24 cellular contexts compared by ENCODE assay signal in the genomic region with DNA sequence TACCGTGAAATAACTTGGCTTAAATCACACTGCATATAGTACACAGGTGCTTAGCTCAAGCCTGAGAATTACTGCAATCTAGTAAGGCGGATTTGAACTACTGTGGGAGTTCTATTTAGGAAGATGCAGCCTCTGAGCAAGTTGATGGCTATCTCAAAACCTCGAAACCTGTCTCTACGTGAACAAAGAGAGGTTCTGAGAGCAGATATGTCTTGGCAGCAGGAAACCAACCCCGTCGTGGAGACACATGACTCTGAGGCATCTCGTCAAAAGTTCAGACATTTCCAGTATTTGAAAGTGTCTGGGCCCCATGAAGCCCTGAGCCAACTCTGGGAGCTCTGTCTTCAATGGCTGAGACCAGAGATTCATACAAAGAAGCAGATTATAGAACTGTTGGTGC. TPM values are rescaled to one million over a fixed set of nuclear protein-coding genes. Genes with fewer than 3 reads are reported as not detected.
A peak's percentile ranks its signal among the peaks of the same experiment; 100 is the strongest.
DNase-seq lines count a peak whose midpoint lies in the region; ATAC-seq, FAIRE-seq and TF ChIP-seq lines count a peak whose summit lies in the region.
"Had no signal": no experiment of that assay in that cellular context is flagged by ENCODE, and none has a peak within 500 bp of the region (broad histone marks: within the 10 kb centered on the region; RNA-seq: fewer than 3 reads in every experiment).

No MANE protein-coding gene starts in this region.

- peak overlapping the region; percentile 8 for H3K4me3 Mint-ChIP-seq in activated naive CD8-positive, alpha-beta T cell treated with anti-CD3 and anti-CD28 coated beads, Interleukin-2, amount 10 ng/mL, durations not matched to agents 7 days and 5 days
- no peak overlapping the region for H3K4me3 Mint-ChIP-seq in activated naive CD8-positive, alpha-beta T cell treated with anti-CD3 and anti-CD28 coated beads for 36 hours
- H3K4me3 Mint-ChIP-seq in activated CD8-positive, alpha-beta T cell treated with anti-CD3 and anti-CD28 coated beads for 36 hours, result no peak overlapping the region
- peak overlapping the region in 3 of 10 donors; percentile 28 to 65 (median 52) for H3K4me3 Mint-ChIP-seq in naive thymus-derived CD4-positive, alpha-beta T cell
- H3K4me3 Mint-ChIP-seq: CD4-positive, CD25-positive, alpha-beta regulatory T cell had no signal

- H3K36me3 ChIP-seq in KOPT-K1 (ENCODE audit: insufficient read depth, low read length), result peaks cover 29% of the 10 kb centered on the region
- H3K36me3 ChIP-seq in naive thymus-derived CD4-positive, alpha-beta T cell (ENCODE audit: control insufficient read depth in 2 of 3, insufficient read depth in 3 of 3, low read length in 3 of 3), result no peaks in the 10 kb centered on the region
- H3K36me3 ChIP-seq: Peyer's patch had no signal

- H3K27me3 ChIP-seq in naive thymus-derived CD4-positive, alpha-beta T cell (ENCODE audit: control insufficient read depth in 2 of 2, insufficient read depth in 2 of 2, low read length in 2 of 2), result peaks cover 0 to 3% of the 10 kb centered on the region in 2 donors
- H3K27me3 ChIP-seq: Peyer's patch had no signal

- peak; percentile 47 for ATAC-seq in activated naive CD8-positive, alpha-beta T cell treated with anti-CD3 and anti-CD28 coated beads, Interleukin-2, amount 10 ng/mL, durations not matched to agents 7 days and 5 days (ENCODE audit: low read depth)
- peak; percentile 10 for ATAC-seq in activated CD8-positive, alpha-beta T cell treated with anti-CD3 and anti-CD28 coated beads for 36 hours
- peak; percentile 63 for ATAC-seq in naive thymus-derived CD4-positive, alpha-beta T cell
- ATAC-seq in GM19452 (IDR thresholded peaks at IDR 0.05; ENCODE audit: unreplicated experiment) (no peak), GM18861 (IDR thresholded peaks at IDR 0.05; ENCODE audit: unreplicated experiment) (no peak)
- ATAC-seq: K562, SK-N-SH treated with all-trans-retinoic acid at 6 μM for 48 hours had no signal

- no peak overlapping the region for H3K4me3 ChIP-seq in naive thymus-derived CD4-positive, alpha-beta T cell (ENCODE audit: low read length)
- H3K4me3 ChIP-seq: K562, Peyer's patch had no signal

- H3K27ac Mint-ChIP-seq in activated naive CD8-positive, alpha-beta T cell treated with anti-CD3 and anti-CD28 coated beads, Interleukin-2, amount 10 ng/mL, durations not matched to agents 7 days and 5 days, result peak overlapping the region; percentile 44
- no peak overlapping the region for H3K27ac Mint-ChIP-seq in activated naive CD8-positive, alpha-beta T cell treated with anti-CD3 and anti-CD28 coated beads for 36 hours
- H3K27ac Mint-ChIP-seq in activated CD8-positive, alpha-beta T cell treated with anti-CD3 and anti-CD28 coated beads for 36 hours, result no peak overlapping the region
- H3K27ac Mint-ChIP-seq in naive thymus-derived CD4-positive, alpha-beta T cell, result peak overlapping the region in 3 of 9 donors; percentile 42 to 79 (median 76)

- no peak for DNase-seq in activated naive CD8-positive, alpha-beta T cell treated with anti-CD3 and anti-CD28 coated beads, Interleukin-2, amount 10 ng/mL, durations not matched to agents 7 days and 5 days
- DNase-seq in activated naive CD8-positive, alpha-beta T cell treated with anti-CD3 and anti-CD28 coated beads for 36 hours, result no peak
- DNase-seq in activated CD8-positive, alpha-beta T cell treated with anti-CD3 and anti-CD28 coated beads for 36 hours, result peak; percentile 19
- peak in 3 of 9 donors; percentile 7 to 46 (median 14) for DNase-seq in naive thymus-derived CD4-positive, alpha-beta T cell
- DNase-seq in frontal cortex (ENCODE audit: low spot score in 2 of 2), result no peak
- DNase-seq: CD4-positive, CD25-positive, alpha-beta regulatory T cell; COR-L47; DMS79; NCI-H1105; NCI-H2029 treated with DMSO at 0.1 percent for 48 hours; NCI-H2171; NCI-H345; NCI-H524; NCI-H774; Peyer's patch had no signal

- CTCF ChIA-PET in activated CD8-positive, alpha-beta T cell treated with anti-CD3 and anti-CD28 coated beads for 36 hours (lab: Charles Lee), result interaction anchor here (0.7 to 1.3 kb wide), 2 partner anchors 13 to 120 kb away, joined by 3 read pairs; no protein-coding TSS in a partner anchor
- CTCF ChIA-PET in naive thymus-derived CD4-positive, alpha-beta T cell (lab: Charles Lee), result no interaction called here

- no peaks in the 10 kb centered on the region for H3K9me3 Mint-ChIP-seq in activated naive CD8-positive, alpha-beta T cell treated with anti-CD3 and anti-CD28 coated beads, Interleukin-2, amount 10 ng/mL, durations not matched to agents 7 days and 5 days
- H3K9me3 Mint-ChIP-seq in activated naive CD8-positive, alpha-beta T cell treated with anti-CD3 and anti-CD28 coated beads for 36 hours, result no peaks in the 10 kb centered on the region
- no peaks in the 10 kb centered on the region for H3K9me3 Mint-ChIP-seq in activated CD8-positive, alpha-beta T cell treated with anti-CD3 and anti-CD28 coated beads for 36 hours
- H3K9me3 Mint-ChIP-seq in naive thymus-derived CD4-positive, alpha-beta T cell, result peaks cover 0 to 5% (median 0%) of the 10 kb centered on the region in 11 donors

- no peak for TF ChIP-seq CTCF in activated CD8-positive, alpha-beta T cell treated with anti-CD3 and anti-CD28 coated beads for 36 hours (IDR thresholded peaks at IDR 0.05)

- no peaks in the 10 kb centered on the region for H3K36me3 Mint-ChIP-seq in activated naive CD8-positive, alpha-beta T cell treated with anti-CD3 and anti-CD28 coated beads, Interleukin-2, amount 10 ng/mL, durations not matched to agents 7 days and 5 days
- H3K36me3 Mint-ChIP-seq in activated naive CD8-positive, alpha-beta T cell treated with anti-CD3 and anti-CD28 coated beads for 36 hours, result peaks cover 2% of the 10 kb centered on the region
- H3K36me3 Mint-ChIP-seq in activated CD8-positive, alpha-beta T cell treated with anti-CD3 and anti-CD28 coated beads for 36 hours (ENCODE audit: low read depth), result peaks cover 3% of the 10 kb centered on the region
- peaks cover 0 to 15% (median 0%) of the 10 kb centered on the region in 5 donors for H3K36me3 Mint-ChIP-seq in naive thymus-derived CD4-positive, alpha-beta T cell
- H3K36me3 Mint-ChIP-seq: CD4-positive, CD25-positive, alpha-beta regulatory T cell had no signal

- H3K27ac ChIP-seq in KOPT-K1 (ENCODE audit: low read depth, low read length, poor library complexity, severe bottlenecking), result peak overlapping the region; percentile 60
- no peak overlapping the region for H3K27ac ChIP-seq in naive thymus-derived CD4-positive, alpha-beta T cell (ENCODE audit: low read depth, low read length)
- H3K27ac ChIP-seq: Peyer's patch had no signal

- H3K9me3 ChIP-seq in KOPT-K1 (ENCODE audit: insufficient read depth, low read length, poor library complexity, severe bottlenecking), result no peaks in the 10 kb centered on the region
- no peaks in the 10 kb centered on the region for H3K9me3 ChIP-seq in naive thymus-derived CD4-positive, alpha-beta T cell (ENCODE audit: control insufficient read depth in 2 of 3, low read length in 3 of 3)
- H3K9me3 ChIP-seq: Peyer's patch had no signal

- intact Hi-C loops in activated CD8-positive, alpha-beta T cell treated with anti-CD3 and anti-CD28 coated beads for 36 hours (cut with micrococcal nuclease), result no loop called here
- intact Hi-C loops in naive thymus-derived CD4-positive, alpha-beta T cell (cut with micrococcal nuclease), result no loop called here

- H3K4me1 ChIP-seq in naive thymus-derived CD4-positive, alpha-beta T cell (ENCODE audit: control insufficient read depth in 2 of 2, insufficient read depth in 2 of 2, low read length in 2 of 2), result peaks cover 0 to 3% of the 10 kb centered on the region in 2 donors

- peaks cover 8% of the 10 kb centered on the region for H3K27me3 Mint-ChIP-seq in activated naive CD8-positive, alpha-beta T cell treated with anti-CD3 and anti-CD28 coated beads, Interleukin-2, amount 10 ng/mL, durations not matched to agents 7 days and 5 days
- peaks cover 50% of the 10 kb centered on the region for H3K27me3 Mint-ChIP-seq in activated naive CD8-positive, alpha-beta T cell treated with anti-CD3 and anti-CD28 coated beads for 36 hours
- peaks cover 23% of the 10 kb centered on the region for H3K27me3 Mint-ChIP-seq in activated CD8-positive, alpha-beta T cell treated with anti-CD3 and anti-CD28 coated beads for 36 hours
- peaks cover 12 to 79% (median 64%) of the 10 kb centered on the region in 5 donors for H3K27me3 Mint-ChIP-seq in naive thymus-derived CD4-positive, alpha-beta T cell

- H3K4me1 Mint-ChIP-seq in activated naive CD8-positive, alpha-beta T cell treated with anti-CD3 and anti-CD28 coated beads, Interleukin-2, amount 10 ng/mL, durations not matched to agents 7 days and 5 days, result peaks cover 12% of the 10 kb centered on the region
- peaks cover 6% of the 10 kb centered on the region for H3K4me1 Mint-ChIP-seq in activated naive CD8-positive, alpha-beta T cell treated with anti-CD3 and anti-CD28 coated beads for 36 hours
- peaks cover 7% of the 10 kb centered on the region for H3K4me1 Mint-ChIP-seq in activated CD8-positive, alpha-beta T cell treated with anti-CD3 and anti-CD28 coated beads for 36 hours (ENCODE audit: low read depth)
- peaks cover 5 to 30% (median 8%) of the 10 kb centered on the region in 7 donors for H3K4me1 Mint-ChIP-seq in naive thymus-derived CD4-positive, alpha-beta T cell

- no peak for FAIRE-seq in frontal cortex (lab: Jason Lieb, UNC)
- FAIRE-seq: GM12891, K562 had no signal

- POLR2A ChIA-PET in activated naive CD8-positive, alpha-beta T cell treated with anti-CD3 and anti-CD28 coated beads, Interleukin-2, amount 10 ng/mL, durations not matched to agents 7 days and 5 days (lab: Charles Lee), result no interaction called here
- POLR2A ChIA-PET in activated CD8-positive, alpha-beta T cell treated with anti-CD3 and anti-CD28 coated beads for 36 hours (lab: Charles Lee), result no interaction called here
- POLR2A ChIA-PET in naive thymus-derived CD4-positive, alpha-beta T cell (lab: Charles Lee), result no interaction called here

RNA-seq across cellular contexts. Expression of gene ZNF215, which starts 5.9 kb away (rescaled TPM):
- total RNA-seq in activated naive CD8-positive, alpha-beta T cell treated with anti-CD3 and anti-CD28 coated beads, Interleukin-2, amount 10 ng/mL, durations not matched to agents 7 days and 5 days, result 1 to 10 TPM in 1 of 2 experiments, under 1 TPM in 1; 0.91 to 1.1 TPM
- total RNA-seq in activated naive CD8-positive, alpha-beta T cell treated with anti-CD3 and anti-CD28 coated beads for 36 hours, result 1 to 10 TPM; 2.4 to 2.5 TPM
- total RNA-seq in activated CD8-positive, alpha-beta T cell treated with anti-CD3 and anti-CD28 coated beads for 36 hours, result 1 to 10 TPM; 2.2 to 2.5 TPM
- total RNA-seq in naive thymus-derived CD4-positive, alpha-beta T cell, result 1 to 10 TPM in 1 of 5 experiments, under 1 TPM in 3, not detected in 1; 0.35 to 2.4 (median 0.55) TPM
- polyA plus RNA-seq in naive thymus-derived CD4-positive, alpha-beta T cell, result under 1 TPM in 1 of 2 donors, not detected in 1; 0.43 TPM
- 5.3 TPM for total RNA-seq in frontal cortex

RNA-seq across cellular contexts. Expression of gene OR2D3, which starts 11.3 kb away (rescaled TPM):
- total RNA-seq in activated naive CD8-positive, alpha-beta T cell treated with anti-CD3 and anti-CD28 coated beads, Interleukin-2, amount 10 ng/mL, durations not matched to agents 7 days and 5 days, result not detected
- total RNA-seq in activated naive CD8-positive, alpha-beta T cell treated with anti-CD3 and anti-CD28 coated beads for 36 hours, result not detected
- not detected for total RNA-seq in activated CD8-positive, alpha-beta T cell treated with anti-CD3 and anti-CD28 coated beads for 36 hours
- not detected for total RNA-seq in naive thymus-derived CD4-positive, alpha-beta T cell
- not detected for polyA plus RNA-seq in naive thymus-derived CD4-positive, alpha-beta T cell
- total RNA-seq in frontal cortex, result not detected
- total RNA-seq: A673; CD4-positive, CD25-positive, alpha-beta regulatory T cell; H4; K562; Peyer's patch had no signal
- polyA plus RNA-seq: BJ; CD4-positive, CD25-positive, alpha-beta regulatory T cell had no signal

RNA-seq across cellular contexts. Expression of gene OR2D2, which starts 39.9 kb away (rescaled TPM):
- total RNA-seq in activated naive CD8-positive, alpha-beta T cell treated with anti-CD3 and anti-CD28 coated beads, Interleukin-2, amount 10 ng/mL, durations not matched to agents 7 days and 5 days, result not detected
- total RNA-seq in activated naive CD8-positive, alpha-beta T cell treated with anti-CD3 and anti-CD28 coated beads for 36 hours, result not detected
- total RNA-seq in activated CD8-positive, alpha-beta T cell treated with anti-CD3 and anti-CD28 coated beads for 36 hours, result not detected
- total RNA-seq in naive thymus-derived CD4-positive, alpha-beta T cell, result under 1 TPM in 1 of 5 experiments, not detected in 4; 0.27 TPM
- polyA plus RNA-seq in naive thymus-derived CD4-positive, alpha-beta T cell, result not detected
- total RNA-seq in frontal cortex, result 0.41 TPM
- total RNA-seq: A673; CD4-positive, CD25-positive, alpha-beta regulatory T cell; H4 had no signal
- polyA plus RNA-seq: CD4-positive, CD25-positive, alpha-beta regulatory T cell had no signal

RNA-seq across cellular contexts. Expression of gene OR10A4, which starts 55.7 kb away (rescaled TPM):
- not detected for total RNA-seq in activated naive CD8-positive, alpha-beta T cell treated with anti-CD3 and anti-CD28 coated beads, Interleukin-2, amount 10 ng/mL, durations not matched to agents 7 days and 5 days
- total RNA-seq in activated naive CD8-positive, alpha-beta T cell treated with anti-CD3 and anti-CD28 coated beads for 36 hours, result not detected
- total RNA-seq in activated CD8-positive, alpha-beta T cell treated with anti-CD3 and anti-CD28 coated beads for 36 hours, result not detected
- total RNA-seq in naive thymus-derived CD4-positive, alpha-beta T cell, result not detected
- not detected for polyA plus RNA-seq in naive thymus-derived CD4-positive, alpha-beta T cell
- total RNA-seq in frontal cortex, result not detected
- total RNA-seq: A673; CD4-positive, CD25-positive, alpha-beta regulatory T cell; H4; K562; Peyer's patch had no signal
- polyA plus RNA-seq: BJ; CD4-positive, CD25-positive, alpha-beta regulatory T cell; K562 had no signal

Comparison
In these comparisons a context has a peak if more than half of its experiments do, and no peak if none do; other contexts are left out.
1. ATAC-seq: peak in activated naive CD8-positive, alpha-beta T cell treated with anti-CD3 and anti-CD28 coated beads, Interleukin-2, amount 10 ng/mL, durations not matched to agents 7 days and 5 days (single experiment), activated CD8-positive, alpha-beta T cell treated with anti-CD3 and anti-CD28 coated beads for 36 hours (single experiment) and naive thymus-derived CD4-positive, alpha-beta T cell (single experiment); none in GM19452 (single experiment) and GM18861 (single experiment).